Comparison of ENCODE assay signal across 11 cellular contexts in genomic region chr10:88062798-88063472, GRCh38.
DNase-seq lines count a peak whose midpoint lies in the region; ATAC-seq and TF ChIP-seq lines count a peak whose summit lies in the region.
"Had no signal": no experiment of that assay in that cellular context is flagged by ENCODE, and none has a peak within 500 bp of the region (broad histone marks: within the 10 kb centered on the region; RNA-seq: fewer than 3 reads in every experiment).

No MANE protein-coding gene starts in this region.

- H3K27ac ChIP-seq in DND-41 (ENCODE audit: low read length) (peak overlapping the region; percentile 90), Peyer's patch (peak overlapping the region; percentile 1 to 74 (median 44)), fibroblast of lung (ENCODE audit: insufficient read depth, low read length) (peak overlapping the region; percentile 30), psoas muscle (peak overlapping the region; percentile 53)

- H3K36me3 ChIP-seq in DND-41 (ENCODE audit: insufficient read depth, low read length) (no peaks in the 10 kb centered on the region), Peyer's patch (no peaks in the 10 kb centered on the region), fibroblast of lung (ENCODE audit: control insufficient read depth, insufficient read depth, low read length) (no peaks in the 10 kb centered on the region), psoas muscle (ENCODE audit: insufficient read depth in 1 of 2, low read depth in 1 of 2) (no peaks in the 10 kb centered on the region)

- H3K79me2 ChIP-seq in DND-41 (ENCODE audit: insufficient read depth, low read length) (no peaks in the 10 kb centered on the region), fibroblast of lung (ENCODE audit: control insufficient read depth, insufficient read depth, low read length) (no peaks in the 10 kb centered on the region)

- no peak overlapping the region; a peak in 1 of 4 replicates for H3K4me3 ChIP-seq in DND-41 (ENCODE audit: low read depth in 1 of 2, low read length in 2 of 2)
- H3K4me3 ChIP-seq in Peyer's patch, result no peak overlapping the region
- no peak overlapping the region for H3K4me3 ChIP-seq in fibroblast of lung (replicated peaks in 1 of 4; ENCODE audit: control extremely low read depth in 1 of 4, insufficient read depth in 1 of 4, low read depth in 3 of 4, low read length in 4 of 4)
- H3K4me3 ChIP-seq in psoas muscle, result no peak overlapping the region

- 47 to 54% (median 50%) methylated on average over 4 of the region's 4 CpGs for WGBS in psoas muscle, 3 donors

- no peaks in the 10 kb centered on the region for H3K27me3 ChIP-seq in DND-41 (ENCODE audit: insufficient read depth, low read length, poor library complexity)
- no peaks in the 10 kb centered on the region for H3K27me3 ChIP-seq in Peyer's patch
- no peaks in the 10 kb centered on the region for H3K27me3 ChIP-seq in fibroblast of lung (ENCODE audit: control insufficient read depth, insufficient read depth, low read length)
- no peaks in the 10 kb centered on the region for H3K27me3 ChIP-seq in psoas muscle (ENCODE audit: insufficient read depth in 3 of 3, low read length in 2 of 3)

- H2AFZ ChIP-seq in DND-41 (ENCODE audit: low read depth, low read length) (peak overlapping the region; percentile 66), fibroblast of lung (ENCODE audit: low read length) (peak overlapping the region; percentile 4)

- H3K9ac ChIP-seq in DND-41 (ENCODE audit: low read depth, low read length) (peak overlapping the region; percentile 55), fibroblast of lung (ENCODE audit: insufficient read depth, low read length) (no peak overlapping the region)

- H3K9me3 ChIP-seq in DND-41 (ENCODE audit: insufficient read depth, low read length, severe bottlenecking), result no peaks in the 10 kb centered on the region
- no peaks in the 10 kb centered on the region for H3K9me3 ChIP-seq in Peyer's patch
- H3K9me3 ChIP-seq in fibroblast of lung (ENCODE audit: control insufficient read depth, insufficient read depth, low read depth, low read length), result no peaks in the 10 kb centered on the region
- H3K9me3 ChIP-seq in psoas muscle, result no peaks in the 10 kb centered on the region

- H4K20me1 ChIP-seq in DND-41 (ENCODE audit: insufficient read depth, low read length) (no peaks in the 10 kb centered on the region), fibroblast of lung (ENCODE audit: control insufficient read depth, extremely low read depth, insufficient read depth, low read length) (no peaks in the 10 kb centered on the region)

- ATAC-seq in DND-41 (ENCODE audit: insufficient read depth, low read depth) (no peak), psoas muscle (no peak), HG03378 (IDR thresholded peaks at IDR 0.05; ENCODE audit: unreplicated experiment) (no peak), HG03039 (IDR thresholded peaks at IDR 0.05; ENCODE audit: unreplicated experiment) (no peak), GM18511 (IDR thresholded peaks at IDR 0.05; ENCODE audit: unreplicated experiment) (no peak)

- no peak for TF ChIP-seq POLR2A in Peyer's patch (IDR thresholded peaks at IDR 0.05)

- TF ChIP-seq CTCF in DND-41 (IDR thresholded peaks at IDR 0.05; ENCODE audit: borderline replicate concordance, extremely low read depth, low read length, poor library complexity, severe bottlenecking) (no peak), Peyer's patch (IDR thresholded peaks at IDR 0.05) (no peak), fibroblast of lung (conservative IDR thresholded peaks at IDR 0.05 in 1 of 2, IDR thresholded peaks at IDR 0.05 in 1 of 2; ENCODE audit: low read depth in 1 of 2, low read length in 2 of 2) (no peak), psoas muscle (IDR thresholded peaks at IDR 0.05) (no peak)

- H3K4me1 ChIP-seq in DND-41 (ENCODE audit: insufficient read depth, low read length) (peaks cover 88% of the 10 kb centered on the region), Peyer's patch (peaks cover 0 to 15% (median 7%) of the 10 kb centered on the region in 4 donors), fibroblast of lung (ENCODE audit: control insufficient read depth, extremely low read depth, insufficient read depth, low read length) (peaks cover 21% of the 10 kb centered on the region), psoas muscle (no peaks in the 10 kb centered on the region)

- DNase-seq in DND-41, result peak; percentile 39
- no peak for DNase-seq in Peyer's patch
- DNase-seq in fibroblast of lung (ENCODE audit: low read depth in 2 of 2), result peak; percentile 69 to 71
- no peak for DNase-seq in psoas muscle
- DNase-seq in stimulated activated naive CD4-positive, alpha-beta T cell treated with Interleukin-2 at 50 U/mL for 16 hours (lab: John Stamatoyannopoulos, UW), result no peak
- DNase-seq: activated gamma-delta T cell, immature natural killer cell, NCI-H1092 had no signal

- intact Hi-C loops in psoas muscle (cut with DNase I), result no loop called here

- peak overlapping the region; percentile 54 for H3K4me2 ChIP-seq in DND-41 (ENCODE audit: insufficient read depth, low read length)
- peak overlapping the region; percentile 60 for H3K4me2 ChIP-seq in fibroblast of lung (ENCODE audit: extremely low read depth, insufficient read depth, low read length)

Comparison
In these comparisons a context has a peak if more than half of its experiments do, and no peak if none do; other contexts are left out.
1. DNase-seq: peak in DND-41 (single experiment) and fibroblast of lung (2 of 2); none in Peyer's patch (0 of 3), psoas muscle (0 of 2) and stimulated activated naive CD4-positive, alpha-beta T cell treated with Interleukin-2 at 50 U/mL for 16 hours (single experiment).
2. H3K27ac ChIP-seq: peak in every context shown above with its lines; median percentile 90 in DND-41; 53 in psoas muscle; 44 in Peyer's patch; 30 in fibroblast of lung.